Comparison of ENCODE assay signal across 8 cellular contexts in genomic region chr3:172522871-172523818, GRCh38. TPM values are rescaled to one million over a fixed set of nuclear protein-coding genes. Genes with fewer than 3 reads are reported as not detected.
DNase-seq lines count a peak whose midpoint lies in the region; ATAC-seq and TF ChIP-seq lines count a peak whose summit lies in the region.

Gene TNFSF10 (minus strand): TSS chr3:172523430. CDS start chr3:172523384, 46 bp downstream.

- H3K27ac ChIP-seq in left ventricle myocardium inferior (replicated peaks): peak within 1 kb of the TSS; percentile 86
- H3K27ac ChIP-seq in skin epidermis: peak within 1 kb of the TSS in 20 of 21 experiments; percentile 69 to 98 (median 88)

- ATAC-seq in GM19328 (IDR thresholded peaks at IDR 0.05; ENCODE audit: unreplicated experiment): peak; percentile 85
- ATAC-seq in HG03432 (IDR thresholded peaks at IDR 0.05; ENCODE audit: unreplicated experiment): peak; percentile 90

- peaks cover 42% of the 10 kb centered on the region for H3K4me1 Mint-ChIP-seq in activated naive CD4-positive, alpha-beta T cell treated with anti-CD3 and anti-CD28 coated beads for 36 hours (ENCODE audit: low read depth)

- H3K4me3 ChIP-seq in left ventricle myocardium inferior (peak within 1 kb of the TSS; percentile 74), skin epidermis (peak within 1 kb of the TSS; percentile 34 to 59 (median 46))

- no peaks in the 10 kb centered on the region for H3K27me3 ChIP-seq in left ventricle myocardium inferior (ENCODE audit: low read depth)

- CTCF ChIA-PET in activated naive CD4-positive, alpha-beta T cell treated with anti-CD3 and anti-CD28 coated beads for 36 hours (lab: Charles Lee): interaction anchor here (0.6 to 9.9 kb wide), 11 partner anchors 9 to 143 kb away, joined by 3 to 122 read pairs (median 4); no protein-coding TSS in a partner anchor

- DNase-seq in Ammon's horn (ENCODE audit: low spot score) (peak; percentile 71), SIG-M5 treated with dmso at 0.1 percent for 504 hours (lab: John Stamatoyannopoulos, UW; ENCODE audit: unreplicated experiment) (peak; percentile 97), left ventricle myocardium inferior (peak; percentile 63), NCI-H187 (lab: John Stamatoyannopoulos, UW) (no peak)
- DNase-seq in activated naive CD4-positive, alpha-beta T cell treated with anti-CD3 and anti-CD28 coated beads for 36 hours: peak; percentile 78

- no peaks in the 10 kb centered on the region for H3K9me3 Mint-ChIP-seq in activated naive CD4-positive, alpha-beta T cell treated with anti-CD3 and anti-CD28 coated beads for 36 hours

- no peaks in the 10 kb centered on the region for H3K9me3 ChIP-seq in left ventricle myocardium inferior (replicated peaks)

- peaks cover 26% of the 10 kb centered on the region for H3K4me1 ChIP-seq in left ventricle myocardium inferior

- H3K36me3 Mint-ChIP-seq in activated naive CD4-positive, alpha-beta T cell treated with anti-CD3 and anti-CD28 coated beads for 36 hours (ENCODE audit: low read depth): peaks cover 28% of the 10 kb centered on the region

- intact Hi-C loops in activated naive CD4-positive, alpha-beta T cell treated with anti-CD3 and anti-CD28 coated beads for 36 hours (cut with micrococcal nuclease): loop anchor here (1.0 to 5.0 kb wide), 7 partner anchors 27 to 1276 kb away; no protein-coding TSS in a partner anchor
- intact Hi-C loops in left ventricle myocardium inferior (cut with micrococcal nuclease): no loop called here

- H3K4me3 Mint-ChIP-seq in activated naive CD4-positive, alpha-beta T cell treated with anti-CD3 and anti-CD28 coated beads for 36 hours: peak within 1 kb of the TSS; percentile 96

- TF ChIP-seq CTCF in left ventricle myocardium inferior (IDR thresholded peaks at IDR 0.05; ENCODE audit: borderline replicate concordance): no peak

- no peaks in the 10 kb centered on the region for H3K36me3 ChIP-seq in left ventricle myocardium inferior

- H3K27me3 Mint-ChIP-seq in activated naive CD4-positive, alpha-beta T cell treated with anti-CD3 and anti-CD28 coated beads for 36 hours (ENCODE audit: low read depth): no peaks in the 10 kb centered on the region

- peak within 1 kb of the TSS; percentile 96 for H3K27ac Mint-ChIP-seq in activated naive CD4-positive, alpha-beta T cell treated with anti-CD3 and anti-CD28 coated beads for 36 hours

RNA-seq across cellular contexts. Expression of gene TNFSF10, which starts in this region (rescaled TPM):
- 10 to 100 TPM; 31.8 to 32.7 TPM for total RNA-seq in activated naive CD4-positive, alpha-beta T cell treated with anti-CD3 and anti-CD28 coated beads for 36 hours
- total RNA-seq in left ventricle myocardium inferior: 12.6 TPM

Comparison
In these comparisons a context has a peak if more than half of its experiments do, and no peak if none do; other contexts are left out.
1. DNase-seq: peak in Ammon's horn (single experiment), SIG-M5 treated with dmso at 0.1 percent for 504 hours (single experiment), activated naive CD4-positive, alpha-beta T cell treated with anti-CD3 and anti-CD28 coated beads for 36 hours (single experiment) and left ventricle myocardium inferior (single experiment); none in NCI-H187 (0 of 2).